Comparison of ENCODE assay signal across 24 cellular contexts in genomic region chr11:122037911-122038310, GRCh38.
"Had no signal": no experiment of that assay in that cellular context is flagged by ENCODE, and none has a peak within 500 bp of the region (broad histone marks: within the 10 kb centered on the region; RNA-seq: fewer than 3 reads in every experiment).

No MANE protein-coding gene starts in this region.

- H3K4me3 Mint-ChIP-seq: activated CD4-positive, alpha-beta memory T cell treated with anti-CD3 and anti-CD28 coated beads, Interleukin-2, amount 10 ng/mL, durations not matched to agents 7 days and 5 days; activated naive CD4-positive, alpha-beta T cell treated with anti-CD3 and anti-CD28 coated beads, Interleukin-2, amount 10 ng/mL, durations not matched to agents 7 days and 5 days; activated T-cell treated with anti-CD3 and anti-CD28 coated beads, Interleukin-2, amount 50 U/mL, for 72 hours; immature natural killer cell; natural killer cell treated with Interleukin-12 subunit alpha and Interleukin-12 subunit beta and Interleukin-15 and Interleukin-18, amount 100 ng/mL, for 72 hours; stimulated activated memory B cell treated with anti-CD40 and anti-IgM and Interleukin-4, amounts not matched to agents 10 μg/mL and 1 μg/mL and 100 μg/mL, for 72 hours; type B pancreatic cell had no signal

- H3K9ac ChIP-seq: parathyroid adenoma had no signal

- H3K27ac ChIP-seq: body of pancreas, cardiac muscle cell, left lung, neutrophil, parathyroid adenoma, right lobe of liver, testis, vagina had no signal

- DNase-seq: activated CD4-positive, alpha-beta memory T cell treated with anti-CD3 and anti-CD28 coated beads, Interleukin-2, amount 10 ng/mL, durations not matched to agents 7 days and 5 days; activated CD4-positive, alpha-beta T cell treated with anti-CD3 and anti-CD28 coated beads for 48 hours; activated CD4-positive, CD25-positive, alpha-beta regulatory T cell; activated effector memory CD4-positive, alpha-beta T cell treated with Interleukin-2 at 50 U/mL for 16 hours; activated naive CD4-positive, alpha-beta T cell treated with anti-CD3 and anti-CD28 coated beads, Interleukin-2, amount 10 ng/mL, durations not matched to agents 7 days and 5 days; activated T-cell treated with anti-CD3 and anti-CD28 coated beads, Interleukin-2, amount 50 U/mL, for 72 hours; amygdala; body of pancreas; erythroblast; immature natural killer cell; left lung; midbrain; right lobe of liver; stimulated activated CD4-positive, alpha-beta T cell treated with anti-CD3 and anti-CD28 coated beads, Interleukin-15, amount 100 ng/mL, for 24 hours; T-helper 9 cell; testis had no signal

- H3K4me1 Mint-ChIP-seq: activated CD4-positive, alpha-beta memory T cell treated with anti-CD3 and anti-CD28 coated beads, Interleukin-2, amount 10 ng/mL, durations not matched to agents 7 days and 5 days; activated naive CD4-positive, alpha-beta T cell treated with anti-CD3 and anti-CD28 coated beads, Interleukin-2, amount 10 ng/mL, durations not matched to agents 7 days and 5 days; immature natural killer cell; stimulated activated memory B cell treated with anti-CD40 and anti-IgM and Interleukin-4, amounts not matched to agents 10 μg/mL and 1 μg/mL and 100 μg/mL, for 72 hours had no signal

- H3K4me3 ChIP-seq: body of pancreas, cardiac muscle cell, left lung, right lobe of liver, smooth muscle cell, testis, vagina had no signal

- H2AFZ ChIP-seq: parathyroid adenoma had no signal

- H3K27me3 ChIP-seq: body of pancreas, cardiac muscle cell, left lung, right lobe of liver, testis, vagina had no signal

- H3K4me1 ChIP-seq: body of pancreas, left lung, parathyroid adenoma, right lobe of liver, testis, vagina had no signal

- H3K36me3 ChIP-seq: cardiac muscle cell, left lung, neutrophil, right lobe of liver, vagina had no signal

- H3K79me2 ChIP-seq: parathyroid adenoma had no signal

- H3K27me3 Mint-ChIP-seq: activated CD4-positive, alpha-beta memory T cell treated with anti-CD3 and anti-CD28 coated beads, Interleukin-2, amount 10 ng/mL, durations not matched to agents 7 days and 5 days; activated naive CD4-positive, alpha-beta T cell treated with anti-CD3 and anti-CD28 coated beads, Interleukin-2, amount 10 ng/mL, durations not matched to agents 7 days and 5 days; stimulated activated memory B cell treated with anti-CD40 and anti-IgM and Interleukin-4, amounts not matched to agents 10 μg/mL and 1 μg/mL and 100 μg/mL, for 72 hours; type B pancreatic cell had no signal

- H3K36me3 Mint-ChIP-seq: activated naive CD4-positive, alpha-beta T cell treated with anti-CD3 and anti-CD28 coated beads, Interleukin-2, amount 10 ng/mL, durations not matched to agents 7 days and 5 days; immature natural killer cell; natural killer cell treated with Interleukin-12 subunit alpha and Interleukin-12 subunit beta and Interleukin-15 and Interleukin-18, amount 100 ng/mL, for 72 hours; stimulated activated memory B cell treated with anti-CD40 and anti-IgM and Interleukin-4, amounts not matched to agents 10 μg/mL and 1 μg/mL and 100 μg/mL, for 72 hours; type B pancreatic cell had no signal

- H3K9me3 Mint-ChIP-seq: activated CD4-positive, alpha-beta memory T cell treated with anti-CD3 and anti-CD28 coated beads, Interleukin-2, amount 10 ng/mL, durations not matched to agents 7 days and 5 days; activated naive CD4-positive, alpha-beta T cell treated with anti-CD3 and anti-CD28 coated beads, Interleukin-2, amount 10 ng/mL, durations not matched to agents 7 days and 5 days; activated T-cell treated with anti-CD3 and anti-CD28 coated beads, Interleukin-2, amount 50 U/mL, for 72 hours; natural killer cell treated with Interleukin-12 subunit alpha and Interleukin-12 subunit beta and Interleukin-15 and Interleukin-18, amount 100 ng/mL, for 72 hours; stimulated activated memory B cell treated with anti-CD40 and anti-IgM and Interleukin-4, amounts not matched to agents 10 μg/mL and 1 μg/mL and 100 μg/mL, for 72 hours; type B pancreatic cell had no signal

- H3K9me3 ChIP-seq: body of pancreas, left lung, neutrophil, right lobe of liver, testis, vagina had no signal

- H3K27ac Mint-ChIP-seq: activated CD4-positive, alpha-beta memory T cell treated with anti-CD3 and anti-CD28 coated beads, Interleukin-2, amount 10 ng/mL, durations not matched to agents 7 days and 5 days; activated naive CD4-positive, alpha-beta T cell treated with anti-CD3 and anti-CD28 coated beads, Interleukin-2, amount 10 ng/mL, durations not matched to agents 7 days and 5 days; activated T-cell treated with anti-CD3 and anti-CD28 coated beads, Interleukin-2, amount 50 U/mL, for 72 hours; immature natural killer cell; natural killer cell treated with Interleukin-12 subunit alpha and Interleukin-12 subunit beta and Interleukin-15 and Interleukin-18, amount 100 ng/mL, for 72 hours; stimulated activated memory B cell treated with anti-CD40 and anti-IgM and Interleukin-4, amounts not matched to agents 10 μg/mL and 1 μg/mL and 100 μg/mL, for 72 hours; type B pancreatic cell had no signal

- ATAC-seq: activated T-cell treated with anti-CD3 and anti-CD28 coated beads, Interleukin-2, amount 50 U/mL, for 72 hours; body of pancreas; natural killer cell treated with Interleukin-12 subunit alpha and Interleukin-12 subunit beta and Interleukin-15 and Interleukin-18, amount 100 ng/mL, for 72 hours; right lobe of liver; stimulated activated memory B cell treated with anti-CD40 and anti-IgM and Interleukin-4, amounts not matched to agents 10 μg/mL and 1 μg/mL and 100 μg/mL, for 72 hours had no signal

- H3K4me2 ChIP-seq: smooth muscle cell had no signal
